Comparison of ENCODE assay signal across 12 cellular contexts in the genomic region with DNA sequence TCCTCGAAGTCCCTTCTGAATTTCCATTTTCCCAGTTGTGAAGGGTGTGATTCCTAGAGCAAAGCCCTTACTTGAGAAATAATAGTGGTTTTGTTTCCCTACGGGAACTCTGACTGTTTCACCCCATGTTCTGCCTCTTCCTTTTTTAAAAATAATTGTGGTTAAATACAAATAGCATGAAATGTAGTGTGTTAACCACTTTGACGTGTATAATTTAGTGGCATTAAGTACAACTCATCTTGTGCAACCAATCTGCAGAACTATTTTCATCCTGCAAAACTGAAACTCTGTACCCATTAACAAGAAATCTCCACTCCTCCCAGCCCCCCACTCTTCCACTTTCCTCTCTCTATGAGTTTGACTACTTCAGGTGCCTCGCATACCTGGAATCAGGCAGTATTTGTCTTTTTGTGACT. TPM values are rescaled to one million over a fixed set of nuclear protein-coding genes. Genes with fewer than 3 reads are reported as not detected.
DNase-seq lines count a peak whose midpoint lies in the region; ATAC-seq and TF ChIP-seq lines count a peak whose summit lies in the region.
"Had no signal": no experiment of that assay in that cellular context is flagged by ENCODE, and none has a peak within 500 bp of the region (broad histone marks: within the 10 kb centered on the region; RNA-seq: fewer than 3 reads in every experiment).

No MANE protein-coding gene starts in this region.

- H3K36me3 Mint-ChIP-seq in endodermal cell (ENCODE audit: low read depth) = no peaks in the 10 kb centered on the region
- no peaks in the 10 kb centered on the region for H3K36me3 Mint-ChIP-seq in T-helper 2 cell treated with Interferon-gamma antibody and Interleukin-4, amounts not matched to agents 5 μg/mL and 100 μg/mL, for 36 hours (ENCODE audit: low read depth)

- H3K9ac ChIP-seq in endodermal cell (ENCODE audit: extremely low read depth, low read length, poor library complexity, severe bottlenecking) = no peak overlapping the region

- H3K27ac Mint-ChIP-seq in endodermal cell = no peak overlapping the region
- H3K27ac Mint-ChIP-seq in T-helper 2 cell treated with Interferon-gamma antibody and Interleukin-4, amounts not matched to agents 5 μg/mL and 100 μg/mL, for 36 hours = no peak overlapping the region

- H3K4me1 Mint-ChIP-seq in endodermal cell = peaks cover 20% of the 10 kb centered on the region
- peaks cover 9% of the 10 kb centered on the region for H3K4me1 Mint-ChIP-seq in T-helper 2 cell treated with Interferon-gamma antibody and Interleukin-4, amounts not matched to agents 5 μg/mL and 100 μg/mL, for 36 hours (ENCODE audit: low read depth)

- H3K4me3 Mint-ChIP-seq in endodermal cell = no peak overlapping the region
- H3K4me3 Mint-ChIP-seq in T-helper 2 cell treated with Interferon-gamma antibody and Interleukin-4, amounts not matched to agents 5 μg/mL and 100 μg/mL, for 36 hours = no peak overlapping the region

- H3K27me3 ChIP-seq in endodermal cell (ENCODE audit: control insufficient read depth, insufficient read depth, low read length, poor library complexity, severe bottlenecking) = no peaks in the 10 kb centered on the region
- H3K27me3 ChIP-seq in hepatocyte = no peaks in the 10 kb centered on the region

- WGBS in endodermal cell (ENCODE audit: insufficient coverage in 1 of 2, insufficient read length in 1 of 2), 2 experiments = 91 to 92% methylated on average over 2 to 4 of the region's 4 CpGs
- 77% methylated on average over 4 of the region's 4 CpGs for WGBS in hepatocyte (ENCODE audit: low lambda C conversion rate, missing lambda C conversion rate)

- H4K20me1 ChIP-seq in hepatocyte (ENCODE audit: insufficient read depth, poor library complexity, severe bottlenecking) = no peaks in the 10 kb centered on the region

- H3K4me2 ChIP-seq in hepatocyte = no peak overlapping the region

- peak; percentile 53 for ATAC-seq in GM21390 (IDR thresholded peaks at IDR 0.05; ENCODE audit: unreplicated experiment)
- ATAC-seq: sciatic nerve had no signal

- no peaks in the 10 kb centered on the region for H3K9me3 Mint-ChIP-seq in endodermal cell
- no peaks in the 10 kb centered on the region for H3K9me3 Mint-ChIP-seq in T-helper 2 cell treated with Interferon-gamma antibody and Interleukin-4, amounts not matched to agents 5 μg/mL and 100 μg/mL, for 36 hours

- no peaks in the 10 kb centered on the region for H3K79me2 ChIP-seq in hepatocyte

- H3K27me3 Mint-ChIP-seq in endodermal cell (ENCODE audit: insufficient read depth) = peaks cover 12% of the 10 kb centered on the region
- peaks cover 21% of the 10 kb centered on the region for H3K27me3 Mint-ChIP-seq in T-helper 2 cell treated with Interferon-gamma antibody and Interleukin-4, amounts not matched to agents 5 μg/mL and 100 μg/mL, for 36 hours (ENCODE audit: low read depth)

- H3K4me3 ChIP-seq in GM12865 (ENCODE audit: low read depth, low read length) (no peak overlapping the region), endodermal cell (ENCODE audit: low read length) (no peak overlapping the region), hepatocyte (no peak overlapping the region)

- no peak overlapping the region for H3K27ac ChIP-seq in endodermal cell (ENCODE audit: low read depth, low read length)
- no peak overlapping the region for H3K27ac ChIP-seq in hepatocyte

- no peaks in the 10 kb centered on the region for H3K9me2 ChIP-seq in hepatocyte (replicated peaks; ENCODE audit: insufficient read depth)

- no peak for TF ChIP-seq CTCF in GM12865 (IDR thresholded peaks at IDR 0.05; ENCODE audit: insufficient read depth, low read depth, low read length, missing control alignments)
- TF ChIP-seq CTCF in endodermal cell (conservative IDR thresholded peaks at IDR 0.05) = no peak
- TF ChIP-seq CTCF in hepatocyte (IDR thresholded peaks at IDR 0.05; ENCODE audit: poor library complexity) = no peak

- H3K4me1 ChIP-seq in endodermal cell (ENCODE audit: control insufficient read depth, insufficient read depth, low read length) (peaks cover 7% of the 10 kb centered on the region), hepatocyte (ENCODE audit: insufficient read depth) (peaks cover 5% of the 10 kb centered on the region)

- H2AFZ ChIP-seq in hepatocyte = no peak overlapping the region

- H3K9me3 ChIP-seq in endodermal cell (ENCODE audit: control insufficient read depth, low read length) = no peaks in the 10 kb centered on the region
- no peaks in the 10 kb centered on the region for H3K9me3 ChIP-seq in hepatocyte (ENCODE audit: low read depth)

- DNase-seq in GM12865 (ENCODE audit: low read depth) = peak; percentile 71
- DNase-seq in LHCN-M2 (ENCODE audit: low read depth) = peak; percentile 44
- peak; percentile 13 for DNase-seq in endodermal cell
- DNase-seq in putamen (ENCODE audit: low spot score) = no peak
- DNase-seq in T-helper 2 cell treated with Interferon-gamma antibody and Interleukin-4, amounts not matched to agents 5 μg/mL and 100 μg/mL, for 36 hours (ENCODE audit: low spot score) = no peak
- no peak for DNase-seq in hepatocyte (ENCODE audit: low spot score)
- DNase-seq in NCI-H69 (lab: John Stamatoyannopoulos, UW) = no peak
- DNase-seq: activated effector memory CD4-positive, alpha-beta T cell treated with Interleukin-2 at 50 U/mL for 16 hours; NCI-H774 had no signal

- H3K36me3 ChIP-seq in endodermal cell (ENCODE audit: control insufficient read depth, insufficient read depth, low read length) = no peaks in the 10 kb centered on the region
- no peaks in the 10 kb centered on the region for H3K36me3 ChIP-seq in hepatocyte (replicated peaks; ENCODE audit: insufficient read depth, low read depth)

RNA-seq across cellular contexts. Expression of a gene that starts 35.6 kb away (rescaled TPM):
- total RNA-seq in LHCN-M2 (2014; rRNA removed) (not detected in 2 replicates), endodermal cell (not detected), hepatocyte (35.6 and 39.2 TPM in 2 replicates)
- not detected for polyA plus RNA-seq in LHCN-M2 (2012)
- 4.8 TPM for polyA plus RNA-seq in endodermal cell (2013, experiment 1 of 2)
- 3.4 TPM for polyA plus RNA-seq in endodermal cell (2013, experiment 2 of 2)
- 118 and 168 TPM in 2 replicates for polyA plus RNA-seq in hepatocyte
- total RNA-seq: sciatic nerve; T-helper 2 cell treated with Interferon-gamma antibody and Interleukin-4, amounts not matched to agents 100 ng/mL and 5 ng/mL, for 36 hours had no signal

Comparison
In these comparisons a context has a peak if more than half of its experiments do, and no peak if none do; other contexts are left out.
1. DNase-seq: peak in GM12865 (single experiment), LHCN-M2 (single experiment) and endodermal cell (single experiment); none in putamen (single experiment), T-helper 2 cell treated with Interferon-gamma antibody and Interleukin-4, amounts not matched to agents 5 μg/mL and 100 μg/mL, for 36 hours (single experiment), hepatocyte (single experiment) and NCI-H69 (single experiment).
2. RNA of a gene that starts 35.6 kb away (total RNA-seq): 35.6 to 39.2 TPM in hepatocyte; not detected in endodermal cell and not detected in LHCN-M2; every median in the first group is over 10 times any median in the second.